8 cellular contexts compared by ENCODE assay signal in genomic region chr3:184174646-184175492, GRCh38. TPM values are rescaled to one million over a fixed set of nuclear protein-coding genes. Genes with fewer than 3 reads are reported as not detected.
DNase-seq lines count a peak whose midpoint lies in the region; TF ChIP-seq lines count a peak whose summit lies in the region.

AP2M1 (plus strand) TSS chr3:184174855; CDS start chr3:184176994, 2,139 bp downstream.

- TF ChIP-seq CTCF in fibroblast of pulmonary artery (IDR thresholded peaks at IDR 0.05; ENCODE audit: low read length, missing control alignments) (no peak), nephron (IDR thresholded peaks at IDR 0.05; ENCODE audit: unreplicated experiment in 3 of 3) (no peak)

- H3K27me3 Mint-ChIP-seq in nephron (ENCODE audit: low read depth), result no peaks in the 10 kb centered on the region
- no peaks in the 10 kb centered on the region for H3K27me3 Mint-ChIP-seq in stimulated activated naive CD8-positive, alpha-beta T cell treated with anti-CD3 and anti-CD28 coated beads, Interleukin-15, Interleukin-2, amounts not matched to agents 100 ng/mL and 50 ng/mL, for 24 hours

- peaks cover 47% of the 10 kb centered on the region for H3K36me3 Mint-ChIP-seq in nephron (ENCODE audit: low read depth)
- peaks cover 32% of the 10 kb centered on the region for H3K36me3 Mint-ChIP-seq in stimulated activated naive CD8-positive, alpha-beta T cell treated with anti-CD3 and anti-CD28 coated beads, Interleukin-15, Interleukin-2, amounts not matched to agents 100 ng/mL and 50 ng/mL, for 24 hours (ENCODE audit: low read depth)

- no peaks in the 10 kb centered on the region for H3K27me3 ChIP-seq in H7 (ENCODE audit: control insufficient read depth, insufficient read depth, low read length)

- H3K36me3 ChIP-seq in H7 (replicated peaks; ENCODE audit: control insufficient read depth, insufficient read depth, low read length), result peaks cover 27% of the 10 kb centered on the region

- H3K27ac Mint-ChIP-seq in nephron, result peak within 1 kb of the TSS; percentile 91 to 94 (median 93)
- peak within 1 kb of the TSS; percentile 74 for H3K27ac Mint-ChIP-seq in stimulated activated naive CD8-positive, alpha-beta T cell treated with anti-CD3 and anti-CD28 coated beads, Interleukin-15, Interleukin-2, amounts not matched to agents 100 ng/mL and 50 ng/mL, for 24 hours

- H3K9me3 Mint-ChIP-seq in nephron, result no peaks in the 10 kb centered on the region
- no peaks in the 10 kb centered on the region for H3K9me3 Mint-ChIP-seq in stimulated activated naive CD8-positive, alpha-beta T cell treated with anti-CD3 and anti-CD28 coated beads, Interleukin-15, Interleukin-2, amounts not matched to agents 100 ng/mL and 50 ng/mL, for 24 hours

- H3K4me1 Mint-ChIP-seq in nephron, result peaks cover 40% of the 10 kb centered on the region
- H3K4me1 Mint-ChIP-seq in stimulated activated naive CD8-positive, alpha-beta T cell treated with anti-CD3 and anti-CD28 coated beads, Interleukin-15, Interleukin-2, amounts not matched to agents 100 ng/mL and 50 ng/mL, for 24 hours (ENCODE audit: low read depth), result peaks cover 33% of the 10 kb centered on the region

- peak; percentile 100 for DNase-seq in ELF-1 (ENCODE audit: low read depth, low spot score)
- DNase-seq in H7, result peak; percentile 98
- peak; percentile 99 for DNase-seq in M059J (ENCODE audit: low read depth)
- DNase-seq in SHP77 (lab: John Stamatoyannopoulos, UW), result peak; percentile 94 to 97
- peak; percentile 99 for DNase-seq in activated effector memory CD4-positive, alpha-beta T cell treated with Interleukin-2 at 50 U/mL for 16 hours
- DNase-seq in fibroblast of pulmonary artery (ENCODE audit: low read depth), result peak; percentile 100

- peak within 1 kb of the TSS; percentile 94 to 99 (median 97) for H3K4me3 Mint-ChIP-seq in nephron
- peak within 1 kb of the TSS; percentile 98 for H3K4me3 Mint-ChIP-seq in stimulated activated naive CD8-positive, alpha-beta T cell treated with anti-CD3 and anti-CD28 coated beads, Interleukin-15, Interleukin-2, amounts not matched to agents 100 ng/mL and 50 ng/mL, for 24 hours

- H3K4me3 ChIP-seq in H7 (ENCODE audit: insufficient read depth, low read depth, low read length), result peak within 1 kb of the TSS; percentile 97
- H3K4me3 ChIP-seq in fibroblast of pulmonary artery (replicated peaks; ENCODE audit: low read depth, low read length), result peak within 1 kb of the TSS; percentile 77

RNA-seq across cellular contexts. Expression of gene AP2M1, which starts in this region (rescaled TPM):
- total RNA-seq in H7 (2014; rRNA removed; shearing (Covaris generic)), result 567 and 667 TPM in 2 replicates
- total RNA-seq in M059J (2014; rRNA removed; shearing (Covaris generic)), result 676 and 795 TPM in 2 replicates

Comparison
In these comparisons a context has a peak if more than half of its experiments do, and no peak if none do; other contexts are left out.
1. Peak in every context shown above with its lines: DNase-seq and H3K4me3 ChIP-seq.